28 cellular contexts compared by ENCODE assay signal in the genomic region with DNA sequence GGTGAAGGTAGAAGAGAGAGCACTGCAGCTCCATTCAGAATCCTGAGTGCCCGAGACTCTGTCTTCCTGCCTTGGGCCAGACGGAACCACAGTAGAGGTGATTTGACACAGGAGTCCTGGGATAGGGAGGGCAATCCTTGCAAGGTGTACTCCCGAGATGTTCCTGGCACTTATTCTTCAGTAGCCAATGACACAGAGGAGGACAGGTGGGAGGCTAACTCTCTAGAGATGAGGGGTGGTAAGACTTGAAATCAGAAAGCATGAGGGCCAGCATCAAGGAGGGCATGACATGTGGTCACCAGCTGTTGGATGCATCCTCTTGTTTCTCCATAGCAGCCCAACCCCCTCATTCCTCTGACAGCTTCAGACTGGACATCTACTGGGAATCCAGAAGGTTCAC. TPM values are rescaled to one million over a fixed set of nuclear protein-coding genes. Genes with fewer than 3 reads are reported as not detected.
"Had no signal": no experiment of that assay in that cellular context is flagged by ENCODE, and none has a peak within 500 bp of the region (broad histone marks: within the 10 kb centered on the region; RNA-seq: fewer than 3 reads in every experiment).

No MANE protein-coding gene starts in this region.

- ATAC-seq: natural killer cell; psoas muscle; right cardiac atrium; right lobe of liver; stimulated activated effector memory CD8-positive, alpha-beta T cell treated with anti-CD3 and anti-CD28 coated beads, Interleukin-12 subunit alpha, Interleukin-12 subunit beta, amount 100 ng/mL, for 72 hours; stimulated activated naive B cell treated with anti-CD40 and anti-IgM and Interleukin-4, amounts not matched to agents 10 μg/mL and 1 μg/mL and 100 μg/mL, for 72 hours had no signal

- DNase-seq: natural killer cell; occipital lobe; ovary; posterior cingulate gyrus; psoas muscle; right cardiac atrium; right lobe of liver; sigmoid colon; small intestine; stimulated activated CD4-positive, alpha-beta T cell treated with anti-CD3 and anti-CD28 coated beads, Interleukin-15, amount 100 ng/mL, for 24 hours; stimulated activated CD4-positive, alpha-beta T cell treated with anti-CD3 and anti-CD28 coated beads, Interleukin-2, amount 100 ng/mL, for 24 hours; stimulated activated CD4-positive, alpha-beta T cell treated with anti-CD3 and anti-CD28 coated beads, Interleukin-2, amount 100 ng/mL, for 48 hours; stimulated activated CD4-positive, alpha-beta T cell treated with anti-CD3 and anti-CD28 coated beads, Interleukin-4, amount 100 ng/mL, for 24 hours; stimulated activated naive B cell treated with anti-CD40 and anti-IgM and Interleukin-4, amounts not matched to agents 10 μg/mL and 1 μg/mL and 100 μg/mL, for 72 hours; stimulated activated naive CD4-positive, alpha-beta T cell treated with Interleukin-2 at 50 U/mL for 16 hours; stomach; thyroid gland; trophoblast cell; upper lobe of left lung had no signal

- H3K4me1 ChIP-seq: parathyroid adenoma, psoas muscle, right lobe of liver, sigmoid colon, stomach, thyroid gland, tibial nerve, upper lobe of left lung had no signal

- H3K4me3 ChIP-seq: neural progenitor cell, ovary, psoas muscle, right lobe of liver, sigmoid colon, stomach, thoracic aorta, thyroid gland, tibial nerve, upper lobe of left lung had no signal

- H3K36me3 Mint-ChIP-seq: natural killer cell; neural progenitor cell; stimulated activated effector memory CD8-positive, alpha-beta T cell treated with anti-CD3 and anti-CD28 coated beads, Interleukin-12 subunit alpha, Interleukin-12 subunit beta, amount 100 ng/mL, for 72 hours; stimulated activated naive B cell treated with anti-CD40 and anti-IgM and Interleukin-4, amounts not matched to agents 10 μg/mL and 1 μg/mL and 100 μg/mL, for 72 hours had no signal

- H3K9me3 ChIP-seq: ovary, psoas muscle, right lobe of liver, sigmoid colon, stomach, thoracic aorta, thyroid gland, upper lobe of left lung had no signal

- H3K27me3 ChIP-seq: neural progenitor cell, ovary, right lobe of liver, thyroid gland, tibial nerve, upper lobe of left lung had no signal

- H3K4me1 Mint-ChIP-seq: natural killer cell; neural progenitor cell; stimulated activated effector memory CD8-positive, alpha-beta T cell treated with anti-CD3 and anti-CD28 coated beads, Interleukin-12 subunit alpha, Interleukin-12 subunit beta, amount 100 ng/mL, for 72 hours; stimulated activated naive B cell treated with anti-CD40 and anti-IgM and Interleukin-4, amounts not matched to agents 10 μg/mL and 1 μg/mL and 100 μg/mL, for 72 hours had no signal

- FAIRE-seq: small intestine, urothelium cell line had no signal

- H3K27ac ChIP-seq: neural progenitor cell, ovary, parathyroid adenoma, psoas muscle, right lobe of liver, sigmoid colon, stomach, thoracic aorta, thyroid gland, tibial nerve, upper lobe of left lung had no signal

- H2AFZ ChIP-seq: neural progenitor cell, parathyroid adenoma had no signal

- H3K4me3 Mint-ChIP-seq: natural killer cell; nephron; neural progenitor cell; stimulated activated effector memory CD8-positive, alpha-beta T cell treated with anti-CD3 and anti-CD28 coated beads, Interleukin-12 subunit alpha, Interleukin-12 subunit beta, amount 100 ng/mL, for 72 hours; stimulated activated naive B cell treated with anti-CD40 and anti-IgM and Interleukin-4, amounts not matched to agents 10 μg/mL and 1 μg/mL and 100 μg/mL, for 72 hours; stimulated activated naive CD8-positive, alpha-beta T cell treated with anti-CD3 and anti-CD28 coated beads, Interleukin-15, Interleukin-2, amounts not matched to agents 100 ng/mL and 50 ng/mL, for 24 hours had no signal

- H3K27ac Mint-ChIP-seq: natural killer cell; nephron; neural progenitor cell; progenitor cell of endocrine pancreas; stimulated activated effector memory CD8-positive, alpha-beta T cell treated with anti-CD3 and anti-CD28 coated beads, Interleukin-12 subunit alpha, Interleukin-12 subunit beta, amount 100 ng/mL, for 72 hours; stimulated activated naive B cell treated with anti-CD40 and anti-IgM and Interleukin-4, amounts not matched to agents 10 μg/mL and 1 μg/mL and 100 μg/mL, for 72 hours; stimulated activated naive CD8-positive, alpha-beta T cell treated with anti-CD3 and anti-CD28 coated beads, Interleukin-15, Interleukin-2, amounts not matched to agents 100 ng/mL and 50 ng/mL, for 24 hours had no signal

- H3K4me2 ChIP-seq: neural progenitor cell had no signal

- H3K36me3 ChIP-seq: neural progenitor cell, ovary, right lobe of liver, sigmoid colon, stomach, thoracic aorta, thyroid gland, tibial nerve, upper lobe of left lung had no signal

- H3K9me3 Mint-ChIP-seq: natural killer cell; stimulated activated effector memory CD8-positive, alpha-beta T cell treated with anti-CD3 and anti-CD28 coated beads, Interleukin-12 subunit alpha, Interleukin-12 subunit beta, amount 100 ng/mL, for 72 hours; stimulated activated naive CD8-positive, alpha-beta T cell treated with anti-CD3 and anti-CD28 coated beads, Interleukin-15, Interleukin-2, amounts not matched to agents 100 ng/mL and 50 ng/mL, for 24 hours had no signal

- H3K9ac ChIP-seq: neural progenitor cell, parathyroid adenoma had no signal

RNA-seq across cellular contexts. Expression of gene CSMD2, which starts 56.3 kb away (rescaled TPM):
- total RNA-seq: natural killer cell had no signal
